Comparison of ENCODE assay signal across 1 cellular context in genomic region chr19:12580180-12580694, GRCh38.
TF ChIP-seq lines count a peak whose summit lies in the region.

No MANE protein-coding gene starts in this region.

TF ChIP-seq in GM12878, 131 proteins besides CTCF, POLR2A, EP300 and RAD21:
- TF ChIP-seq IRF4 (IDR thresholded peaks at IDR 0.05; ENCODE audit: low read depth, low read length) (no peak), RELA (IDR thresholded peaks at IDR 0.05; ENCODE audit: borderline replicate concordance, partially characterized antibody) (no peak), NR2C2 (IDR thresholded peaks at IDR 0.05; ENCODE audit: borderline replicate concordance, control insufficient read depth, insufficient read length, low read depth) (no peak), CREM (IDR thresholded peaks at IDR 0.05; ENCODE audit: low read depth) (no peak), TAF1 (IDR thresholded peaks at IDR 0.05; ENCODE audit: borderline replicate concordance, low read depth, low read length) (no peak), JUND (IDR thresholded peaks at IDR 0.05; ENCODE audit: low read depth, low read length) (no peak)
- TF ChIP-seq, protein P1, sequence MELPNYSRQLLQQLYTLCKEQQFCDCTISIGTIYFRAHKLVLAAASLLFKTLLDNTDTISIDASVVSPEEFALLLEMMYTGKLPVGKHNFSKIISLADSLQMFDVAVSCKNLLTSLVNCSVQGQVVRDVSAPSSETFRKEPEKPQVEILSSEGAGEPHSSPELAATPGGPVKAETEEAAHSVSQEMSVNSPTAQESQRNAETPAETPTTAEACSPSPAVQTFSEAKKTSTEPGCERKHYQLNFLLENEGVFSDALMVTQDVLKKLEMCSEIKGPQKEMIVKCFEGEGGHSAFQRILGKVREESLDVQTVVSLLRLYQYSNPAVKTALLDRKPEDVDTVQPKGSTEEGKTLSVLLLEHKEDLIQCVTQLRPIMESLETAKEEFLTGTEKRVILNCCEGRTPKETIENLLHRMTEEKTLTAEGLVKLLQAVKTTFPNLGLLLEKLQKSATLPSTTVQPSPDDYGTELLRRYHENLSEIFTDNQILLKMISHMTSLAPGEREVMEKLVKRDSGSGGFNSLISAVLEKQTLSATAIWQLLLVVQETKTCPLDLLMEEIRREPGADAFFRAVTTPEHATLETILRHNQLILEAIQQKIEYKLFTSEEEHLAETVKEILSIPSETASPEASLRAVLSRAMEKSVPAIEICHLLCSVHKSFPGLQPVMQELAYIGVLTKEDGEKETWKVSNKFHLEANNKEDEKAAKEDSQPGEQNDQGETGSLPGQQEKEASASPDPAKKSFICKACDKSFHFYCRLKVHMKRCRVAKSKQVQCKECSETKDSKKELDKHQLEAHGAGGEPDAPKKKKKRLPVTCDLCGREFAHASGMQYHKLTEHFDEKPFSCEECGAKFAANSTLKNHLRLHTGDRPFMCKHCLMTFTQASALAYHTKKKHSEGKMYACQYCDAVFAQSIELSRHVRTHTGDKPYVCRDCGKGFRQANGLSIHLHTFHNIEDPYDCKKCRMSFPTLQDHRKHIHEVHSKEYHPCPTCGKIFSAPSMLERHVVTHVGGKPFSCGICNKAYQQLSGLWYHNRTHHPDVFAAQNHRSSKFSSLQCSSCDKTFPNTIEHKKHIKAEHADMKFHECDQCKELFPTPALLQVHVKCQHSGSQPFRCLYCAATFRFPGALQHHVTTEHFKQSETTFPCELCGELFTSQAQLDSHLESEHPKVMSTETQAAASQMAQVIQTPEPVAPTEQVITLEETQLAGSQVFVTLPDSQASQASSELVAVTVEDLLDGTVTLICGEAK (IDR thresholded peaks at IDR 0.05; ENCODE audit: borderline replicate concordance), result no peak
TF ChIP-seq in GM12878: peak in this region for 0.
